1 cellular context compared by ENCODE assay signal in the genomic region with DNA sequence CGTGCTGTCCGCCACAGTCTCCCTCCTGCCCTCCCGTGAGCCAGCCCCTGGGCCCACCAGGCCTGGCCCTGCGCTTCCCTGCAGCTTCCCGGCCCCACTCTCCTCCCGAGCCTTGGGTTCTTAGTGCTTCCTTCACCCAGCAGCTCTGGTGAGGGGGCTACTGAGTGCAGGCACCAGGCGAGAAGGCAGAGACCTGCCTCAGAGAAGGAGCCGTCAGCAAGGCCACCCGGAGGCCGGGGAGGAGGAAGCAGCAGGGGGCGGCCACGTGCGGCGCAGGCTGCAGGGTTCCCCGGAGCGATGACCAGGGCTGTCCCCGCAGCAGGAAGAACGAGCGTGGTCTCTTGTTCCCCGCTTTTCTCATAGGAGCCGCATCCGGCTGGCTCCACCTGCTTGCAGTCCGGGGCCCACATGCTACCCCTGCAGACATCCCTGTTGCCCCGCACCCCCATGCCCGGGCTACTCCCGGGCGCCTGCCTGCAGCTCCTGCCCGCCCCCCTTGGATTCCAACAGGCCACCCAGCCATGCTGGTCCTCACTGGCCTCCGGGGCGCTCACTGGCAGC.
A peak's percentile ranks its signal among the peaks of the same experiment; 100 is the strongest.
TF ChIP-seq lines count a peak whose summit lies in the region.

No MANE protein-coding gene starts in this region.

TF ChIP-seq in HepG2, 621 proteins besides CTCF, POLR2A, EP300 and RAD21 (continued from another document and continues in another):
- TF ChIP-seq, protein P1, sequence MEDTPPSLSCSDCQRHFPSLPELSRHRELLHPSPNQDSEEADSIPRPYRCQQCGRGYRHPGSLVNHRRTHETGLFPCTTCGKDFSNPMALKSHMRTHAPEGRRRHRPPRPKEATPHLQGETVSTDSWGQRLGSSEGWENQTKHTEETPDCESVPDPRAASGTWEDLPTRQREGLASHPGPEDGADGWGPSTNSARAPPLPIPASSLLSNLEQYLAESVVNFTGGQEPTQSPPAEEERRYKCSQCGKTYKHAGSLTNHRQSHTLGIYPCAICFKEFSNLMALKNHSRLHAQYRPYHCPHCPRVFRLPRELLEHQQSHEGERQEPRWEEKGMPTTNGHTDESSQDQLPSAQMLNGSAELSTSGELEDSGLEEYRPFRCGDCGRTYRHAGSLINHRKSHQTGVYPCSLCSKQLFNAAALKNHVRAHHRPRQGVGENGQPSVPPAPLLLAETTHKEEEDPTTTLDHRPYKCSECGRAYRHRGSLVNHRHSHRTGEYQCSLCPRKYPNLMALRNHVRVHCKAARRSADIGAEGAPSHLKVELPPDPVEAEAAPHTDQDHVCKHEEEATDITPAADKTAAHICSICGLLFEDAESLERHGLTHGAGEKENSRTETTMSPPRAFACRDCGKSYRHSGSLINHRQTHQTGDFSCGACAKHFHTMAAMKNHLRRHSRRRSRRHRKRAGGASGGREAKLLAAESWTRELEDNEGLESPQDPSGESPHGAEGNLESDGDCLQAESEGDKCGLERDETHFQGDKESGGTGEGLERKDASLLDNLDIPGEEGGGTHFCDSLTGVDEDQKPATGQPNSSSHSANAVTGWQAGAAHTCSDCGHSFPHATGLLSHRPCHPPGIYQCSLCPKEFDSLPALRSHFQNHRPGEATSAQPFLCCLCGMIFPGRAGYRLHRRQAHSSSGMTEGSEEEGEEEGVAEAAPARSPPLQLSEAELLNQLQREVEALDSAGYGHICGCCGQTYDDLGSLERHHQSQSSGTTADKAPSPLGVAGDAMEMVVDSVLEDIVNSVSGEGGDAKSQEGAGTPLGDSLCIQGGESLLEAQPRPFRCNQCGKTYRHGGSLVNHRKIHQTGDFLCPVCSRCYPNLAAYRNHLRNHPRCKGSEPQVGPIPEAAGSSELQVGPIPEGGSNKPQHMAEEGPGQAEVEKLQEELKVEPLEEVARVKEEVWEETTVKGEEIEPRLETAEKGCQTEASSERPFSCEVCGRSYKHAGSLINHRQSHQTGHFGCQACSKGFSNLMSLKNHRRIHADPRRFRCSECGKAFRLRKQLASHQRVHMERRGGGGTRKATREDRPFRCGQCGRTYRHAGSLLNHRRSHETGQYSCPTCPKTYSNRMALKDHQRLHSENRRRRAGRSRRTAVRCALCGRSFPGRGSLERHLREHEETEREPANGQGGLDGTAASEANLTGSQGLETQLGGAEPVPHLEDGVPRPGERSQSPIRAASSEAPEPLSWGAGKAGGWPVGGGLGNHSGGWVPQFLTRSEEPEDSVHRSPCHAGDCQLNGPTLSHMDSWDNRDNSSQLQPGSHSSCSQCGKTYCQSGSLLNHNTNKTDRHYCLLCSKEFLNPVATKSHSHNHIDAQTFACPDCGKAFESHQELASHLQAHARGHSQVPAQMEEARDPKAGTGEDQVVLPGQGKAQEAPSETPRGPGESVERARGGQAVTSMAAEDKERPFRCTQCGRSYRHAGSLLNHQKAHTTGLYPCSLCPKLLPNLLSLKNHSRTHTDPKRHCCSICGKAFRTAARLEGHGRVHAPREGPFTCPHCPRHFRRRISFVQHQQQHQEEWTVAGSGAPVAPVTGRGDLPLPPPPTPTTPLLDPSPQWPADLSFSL (CRISPR knock-in tag; IDR thresholded peaks at IDR 0.05), result no peak
- TF ChIP-seq CREB1 (IDR thresholded peaks at IDR 0.05), result no peak
- no peak for TF ChIP-seq CREB1 (CRISPR knock-in tag; IDR thresholded peaks at IDR 0.05)
- TF ChIP-seq ZNF30 (CRISPR knock-in tag; IDR thresholded peaks at IDR 0.05), result peak; percentile 87
- TF ChIP-seq MEF2D (CRISPR knock-in tag; IDR thresholded peaks at IDR 0.05), result peak; percentile 47; the same call in 1 of the 2 replicates
- no peak for TF ChIP-seq ZNF354B (CRISPR knock-in tag; IDR thresholded peaks at IDR 0.05)
- no peak for TF ChIP-seq ZNF282 (IDR thresholded peaks at IDR 0.05; ENCODE audit: partially characterized antibody)
- TF ChIP-seq, protein P2, sequence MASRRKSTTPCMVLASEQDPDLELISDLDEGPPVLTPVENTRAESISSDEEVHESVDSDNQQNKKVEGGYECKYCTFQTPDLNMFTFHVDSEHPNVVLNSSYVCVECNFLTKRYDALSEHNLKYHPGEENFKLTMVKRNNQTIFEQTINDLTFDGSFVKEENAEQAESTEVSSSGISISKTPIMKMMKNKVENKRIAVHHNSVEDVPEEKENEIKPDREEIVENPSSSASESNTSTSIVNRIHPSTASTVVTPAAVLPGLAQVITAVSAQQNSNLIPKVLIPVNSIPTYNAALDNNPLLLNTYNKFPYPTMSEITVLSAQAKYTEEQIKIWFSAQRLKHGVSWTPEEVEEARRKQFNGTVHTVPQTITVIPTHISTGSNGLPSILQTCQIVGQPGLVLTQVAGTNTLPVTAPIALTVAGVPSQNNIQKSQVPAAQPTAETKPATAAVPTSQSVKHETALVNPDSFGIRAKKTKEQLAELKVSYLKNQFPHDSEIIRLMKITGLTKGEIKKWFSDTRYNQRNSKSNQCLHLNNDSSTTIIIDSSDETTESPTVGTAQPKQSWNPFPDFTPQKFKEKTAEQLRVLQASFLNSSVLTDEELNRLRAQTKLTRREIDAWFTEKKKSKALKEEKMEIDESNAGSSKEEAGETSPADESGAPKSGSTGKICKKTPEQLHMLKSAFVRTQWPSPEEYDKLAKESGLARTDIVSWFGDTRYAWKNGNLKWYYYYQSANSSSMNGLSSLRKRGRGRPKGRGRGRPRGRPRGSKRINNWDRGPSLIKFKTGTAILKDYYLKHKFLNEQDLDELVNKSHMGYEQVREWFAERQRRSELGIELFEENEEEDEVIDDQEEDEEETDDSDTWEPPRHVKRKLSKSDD (CRISPR knock-in tag; IDR thresholded peaks at IDR 0.05; ENCODE audit: low read depth), result no peak
- TF ChIP-seq ZSCAN31 (CRISPR knock-in tag; IDR thresholded peaks at IDR 0.05; ENCODE audit: low read depth), result peak; percentile 32; the same call in 1 of the 2 replicates
- TF ChIP-seq, protein P3, sequence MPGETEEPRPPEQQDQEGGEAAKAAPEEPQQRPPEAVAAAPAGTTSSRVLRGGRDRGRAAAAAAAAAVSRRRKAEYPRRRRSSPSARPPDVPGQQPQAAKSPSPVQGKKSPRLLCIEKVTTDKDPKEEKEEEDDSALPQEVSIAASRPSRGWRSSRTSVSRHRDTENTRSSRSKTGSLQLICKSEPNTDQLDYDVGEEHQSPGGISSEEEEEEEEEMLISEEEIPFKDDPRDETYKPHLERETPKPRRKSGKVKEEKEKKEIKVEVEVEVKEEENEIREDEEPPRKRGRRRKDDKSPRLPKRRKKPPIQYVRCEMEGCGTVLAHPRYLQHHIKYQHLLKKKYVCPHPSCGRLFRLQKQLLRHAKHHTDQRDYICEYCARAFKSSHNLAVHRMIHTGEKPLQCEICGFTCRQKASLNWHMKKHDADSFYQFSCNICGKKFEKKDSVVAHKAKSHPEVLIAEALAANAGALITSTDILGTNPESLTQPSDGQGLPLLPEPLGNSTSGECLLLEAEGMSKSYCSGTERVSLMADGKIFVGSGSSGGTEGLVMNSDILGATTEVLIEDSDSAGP (CRISPR knock-in tag; IDR thresholded peaks at IDR 0.05; ENCODE audit: borderline replicate concordance), result peak; percentile 63
- TF ChIP-seq ZNF652 (CRISPR knock-in tag; IDR thresholded peaks at IDR 0.05; ENCODE audit: borderline replicate concordance, low read depth), result no peak
- no peak for TF ChIP-seq PAWR (CRISPR knock-in tag; IDR thresholded peaks at IDR 0.05; ENCODE audit: borderline replicate concordance)
- TF ChIP-seq, protein P4, sequence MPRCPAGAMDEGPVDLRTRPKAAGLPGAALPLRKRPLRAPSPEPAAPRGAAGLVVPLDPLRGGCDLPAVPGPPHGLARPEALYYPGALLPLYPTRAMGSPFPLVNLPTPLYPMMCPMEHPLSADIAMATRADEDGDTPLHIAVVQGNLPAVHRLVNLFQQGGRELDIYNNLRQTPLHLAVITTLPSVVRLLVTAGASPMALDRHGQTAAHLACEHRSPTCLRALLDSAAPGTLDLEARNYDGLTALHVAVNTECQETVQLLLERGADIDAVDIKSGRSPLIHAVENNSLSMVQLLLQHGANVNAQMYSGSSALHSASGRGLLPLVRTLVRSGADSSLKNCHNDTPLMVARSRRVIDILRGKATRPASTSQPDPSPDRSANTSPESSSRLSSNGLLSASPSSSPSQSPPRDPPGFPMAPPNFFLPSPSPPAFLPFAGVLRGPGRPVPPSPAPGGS (CRISPR knock-in tag; IDR thresholded peaks at IDR 0.05), result peak; percentile 90
- TF ChIP-seq ZNF296 (CRISPR knock-in tag; conservative IDR thresholded peaks at IDR 0.05), result peak; percentile 50; the same call in 1 of the 2 replicates
- TF ChIP-seq, protein P5, sequence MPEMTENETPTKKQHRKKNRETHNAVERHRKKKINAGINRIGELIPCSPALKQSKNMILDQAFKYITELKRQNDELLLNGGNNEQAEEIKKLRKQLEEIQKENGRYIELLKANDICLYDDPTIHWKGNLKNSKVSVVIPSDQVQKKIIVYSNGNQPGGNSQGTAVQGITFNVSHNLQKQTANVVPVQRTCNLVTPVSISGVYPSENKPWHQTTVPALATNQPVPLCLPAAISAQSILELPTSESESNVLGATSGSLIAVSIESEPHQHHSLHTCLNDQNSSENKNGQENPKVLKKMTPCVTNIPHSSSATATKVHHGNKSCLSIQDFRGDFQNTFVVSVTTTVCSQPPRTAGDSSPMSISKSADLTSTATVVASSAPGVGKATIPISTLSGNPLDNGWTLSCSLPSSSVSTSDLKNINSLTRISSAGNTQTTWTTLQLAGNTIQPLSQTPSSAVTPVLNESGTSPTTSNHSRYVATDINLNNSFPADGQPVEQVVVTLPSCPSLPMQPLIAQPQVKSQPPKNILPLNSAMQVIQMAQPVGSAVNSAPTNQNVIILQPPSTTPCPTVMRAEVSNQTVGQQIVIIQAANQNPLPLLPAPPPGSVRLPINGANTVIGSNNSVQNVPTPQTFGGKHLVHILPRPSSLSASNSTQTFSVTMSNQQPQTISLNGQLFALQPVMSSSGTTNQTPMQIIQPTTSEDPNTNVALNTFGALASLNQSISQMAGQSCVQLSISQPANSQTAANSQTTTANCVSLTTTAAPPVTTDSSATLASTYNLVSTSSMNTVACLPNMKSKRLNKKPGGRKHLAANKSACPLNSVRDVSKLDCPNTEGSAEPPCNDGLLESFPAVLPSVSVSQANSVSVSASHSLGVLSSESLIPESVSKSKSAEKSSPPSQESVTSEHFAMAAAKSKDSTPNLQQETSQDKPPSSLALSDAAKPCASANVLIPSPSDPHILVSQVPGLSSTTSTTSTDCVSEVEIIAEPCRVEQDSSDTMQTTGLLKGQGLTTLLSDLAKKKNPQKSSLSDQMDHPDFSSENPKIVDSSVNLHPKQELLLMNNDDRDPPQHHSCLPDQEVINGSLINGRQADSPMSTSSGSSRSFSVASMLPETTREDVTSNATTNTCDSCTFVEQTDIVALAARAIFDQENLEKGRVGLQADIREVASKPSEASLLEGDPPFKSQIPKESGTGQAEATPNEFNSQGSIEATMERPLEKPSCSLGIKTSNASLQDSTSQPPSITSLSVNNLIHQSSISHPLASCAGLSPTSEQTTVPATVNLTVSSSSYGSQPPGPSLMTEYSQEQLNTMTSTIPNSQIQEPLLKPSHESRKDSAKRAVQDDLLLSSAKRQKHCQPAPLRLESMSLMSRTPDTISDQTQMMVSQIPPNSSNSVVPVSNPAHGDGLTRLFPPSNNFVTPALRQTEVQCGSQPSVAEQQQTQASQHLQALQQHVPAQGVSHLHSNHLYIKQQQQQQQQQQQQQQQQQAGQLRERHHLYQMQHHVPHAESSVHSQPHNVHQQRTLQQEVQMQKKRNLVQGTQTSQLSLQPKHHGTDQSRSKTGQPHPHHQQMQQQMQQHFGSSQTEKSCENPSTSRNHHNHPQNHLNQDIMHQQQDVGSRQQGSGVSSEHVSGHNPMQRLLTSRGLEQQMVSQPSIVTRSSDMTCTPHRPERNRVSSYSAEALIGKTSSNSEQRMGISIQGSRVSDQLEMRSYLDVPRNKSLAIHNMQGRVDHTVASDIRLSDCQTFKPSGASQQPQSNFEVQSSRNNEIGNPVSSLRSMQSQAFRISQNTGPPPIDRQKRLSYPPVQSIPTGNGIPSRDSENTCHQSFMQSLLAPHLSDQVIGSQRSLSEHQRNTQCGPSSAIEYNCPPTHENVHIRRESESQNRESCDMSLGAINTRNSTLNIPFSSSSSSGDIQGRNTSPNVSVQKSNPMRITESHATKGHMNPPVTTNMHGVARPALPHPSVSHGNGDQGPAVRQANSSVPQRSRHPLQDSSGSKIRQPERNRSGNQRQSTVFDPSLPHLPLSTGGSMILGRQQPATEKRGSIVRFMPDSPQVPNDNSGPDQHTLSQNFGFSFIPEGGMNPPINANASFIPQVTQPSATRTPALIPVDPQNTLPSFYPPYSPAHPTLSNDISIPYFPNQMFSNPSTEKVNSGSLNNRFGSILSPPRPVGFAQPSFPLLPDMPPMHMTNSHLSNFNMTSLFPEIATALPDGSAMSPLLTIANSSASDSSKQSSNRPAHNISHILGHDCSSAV (CRISPR knock-in tag; IDR thresholded peaks at IDR 0.05; ENCODE audit: borderline replicate concordance), result no peak
- TF ChIP-seq, protein P6, sequence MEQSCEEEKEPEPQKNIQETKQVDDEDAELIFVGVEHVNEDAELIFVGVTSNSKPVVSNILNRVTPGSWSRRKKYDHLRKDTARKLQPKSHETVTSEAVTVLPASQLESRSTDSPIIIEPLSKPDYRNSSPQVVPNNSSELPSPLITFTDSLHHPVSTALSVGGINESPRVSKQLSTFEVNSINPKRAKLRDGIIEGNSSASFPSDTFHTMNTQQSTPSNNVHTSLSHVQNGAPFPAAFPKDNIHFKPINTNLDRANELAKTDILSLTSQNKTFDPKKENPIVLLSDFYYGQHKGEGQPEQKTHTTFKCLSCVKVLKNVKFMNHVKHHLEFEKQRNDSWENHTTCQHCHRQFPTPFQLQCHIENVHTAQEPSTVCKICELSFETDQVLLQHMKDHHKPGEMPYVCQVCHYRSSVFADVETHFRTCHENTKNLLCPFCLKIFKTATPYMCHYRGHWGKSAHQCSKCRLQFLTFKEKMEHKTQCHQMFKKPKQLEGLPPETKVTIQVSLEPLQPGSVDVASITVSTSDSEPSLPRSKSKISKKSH (CRISPR knock-in tag; IDR thresholded peaks at IDR 0.05; ENCODE audit: borderline replicate concordance), result peak; percentile 72; the same call in 1 of the 2 replicates
- TF ChIP-seq MIXL1 (CRISPR knock-in tag; IDR thresholded peaks at IDR 0.05), result no peak
- TF ChIP-seq MAF1 (CRISPR knock-in tag; IDR thresholded peaks at IDR 0.05; ENCODE audit: borderline replicate concordance), result no peak
- TF ChIP-seq KAT8 (CRISPR knock-in tag; IDR thresholded peaks at IDR 0.05), result peak; percentile 66; the same call in 1 of the 2 replicates
- no peak for TF ChIP-seq HOXA7 (CRISPR knock-in tag; IDR thresholded peaks at IDR 0.05)
- no peak for TF ChIP-seq CC2D1A (CRISPR knock-in tag; IDR thresholded peaks at IDR 0.05)
- no peak for TF ChIP-seq ZNF720 (CRISPR knock-in tag; IDR thresholded peaks at IDR 0.05)
- no peak for TF ChIP-seq MTF2 (CRISPR knock-in tag; IDR thresholded peaks at IDR 0.05; ENCODE audit: borderline replicate concordance)
- TF ChIP-seq GATAD1 (CRISPR knock-in tag; IDR thresholded peaks at IDR 0.05), result 0 out of 2 replicates have a peak, but pooled peaks have one; percentile 39
- TF ChIP-seq, protein P7, sequence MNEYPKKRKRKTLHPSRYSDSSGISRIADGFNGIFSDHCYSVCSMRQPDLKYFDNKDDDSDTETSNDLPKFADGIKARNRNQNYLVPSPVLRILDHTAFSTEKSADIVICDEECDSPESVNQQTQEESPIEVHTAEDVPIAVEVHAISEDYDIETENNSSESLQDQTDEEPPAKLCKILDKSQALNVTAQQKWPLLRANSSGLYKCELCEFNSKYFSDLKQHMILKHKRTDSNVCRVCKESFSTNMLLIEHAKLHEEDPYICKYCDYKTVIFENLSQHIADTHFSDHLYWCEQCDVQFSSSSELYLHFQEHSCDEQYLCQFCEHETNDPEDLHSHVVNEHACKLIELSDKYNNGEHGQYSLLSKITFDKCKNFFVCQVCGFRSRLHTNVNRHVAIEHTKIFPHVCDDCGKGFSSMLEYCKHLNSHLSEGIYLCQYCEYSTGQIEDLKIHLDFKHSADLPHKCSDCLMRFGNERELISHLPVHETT (CRISPR knock-in tag; conservative IDR thresholded peaks at IDR 0.05), result 0 out of 2 replicates have a peak, but pooled peaks have one; percentile 53
- no peak for TF ChIP-seq SMARCC2 (IDR thresholded peaks at IDR 0.05)
- peak; percentile 57; the same call in 1 of the 2 replicates for TF ChIP-seq HNRNPL (IDR thresholded peaks at IDR 0.05; ENCODE audit: low read depth, low read length)
- no peak for TF ChIP-seq CENPX (CRISPR knock-in tag; IDR thresholded peaks at IDR 0.05)
